Comparison of ENCODE assay signal across 8 cellular contexts in the genomic region with DNA sequence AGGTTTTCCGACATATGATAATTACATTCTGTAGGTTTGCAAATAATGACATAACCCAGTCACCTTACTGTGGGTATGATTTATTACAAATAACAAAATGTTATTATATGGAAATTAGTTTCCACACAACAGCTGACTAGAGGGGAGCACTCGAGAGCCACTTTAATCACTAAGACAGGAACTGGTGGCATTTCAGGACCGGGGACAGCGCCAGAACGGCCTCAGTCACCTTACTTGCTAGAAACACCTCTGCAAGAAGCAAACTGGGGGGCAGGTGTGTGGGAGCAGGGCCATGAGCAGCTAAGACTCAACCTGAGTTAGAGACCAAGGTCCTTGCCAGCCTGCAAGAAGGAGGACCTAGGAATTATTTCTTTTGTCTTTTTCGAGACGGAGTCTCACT.
A peak's percentile ranks its signal among the peaks of the same experiment; 100 is the strongest.
DNase-seq lines count a peak whose midpoint lies in the region; ATAC-seq and TF ChIP-seq lines count a peak whose summit lies in the region.

No MANE protein-coding gene starts in this region.

- H3K9me3 ChIP-seq in cardiac muscle cell (ENCODE audit: low read depth) (no peaks in the 10 kb centered on the region), right atrium auricular region (no peaks in the 10 kb centered on the region), testis (no peaks in the 10 kb centered on the region)

- WGBS in testis, 2 donors, result 58 to 67% methylated on average over 7 of the region's 7 CpGs

- TF ChIP-seq CTCF in cardiac muscle cell (IDR thresholded peaks at IDR 0.05; ENCODE audit: low read depth, low read length), result no peak
- TF ChIP-seq CTCF in right atrium auricular region (IDR thresholded peaks at IDR 0.05), result no peak
- TF ChIP-seq CTCF in testis (IDR thresholded peaks at IDR 0.05), result no peak

- DNase-seq in cardiac muscle cell (ENCODE audit: low read depth in 1 of 2, low spot score in 1 of 2) (peak; percentile 51 to 90), right atrium auricular region (ENCODE audit: low spot score) (no peak), glomerular visceral epithelial cell (ENCODE audit: extremely low spot score) (peak; percentile 12), testis (peak; percentile 22), NCI-H2107 (lab: John Stamatoyannopoulos, UW) (no peak)
- DNase-seq in activated CD4-positive, alpha-beta T cell treated with anti-CD3 and anti-CD28 coated beads, Interleukin-2, amount 50 U/mL, for 4 hours, result peak; percentile 4 to 10

- H3K4me1 ChIP-seq in cardiac muscle cell (ENCODE audit: low read depth) (no peaks in the 10 kb centered on the region), right atrium auricular region (peaks cover 0 to 6% of the 10 kb centered on the region in 2 donors), testis (no peaks in the 10 kb centered on the region)

- no peak for TF ChIP-seq POLR2A in testis (IDR thresholded peaks at IDR 0.05)

- H3K27me3 ChIP-seq in cardiac muscle cell (peaks cover 5% of the 10 kb centered on the region), right atrium auricular region (no peaks in the 10 kb centered on the region), testis (no peaks in the 10 kb centered on the region)

- no peak for ATAC-seq in GM19397 (IDR thresholded peaks at IDR 0.05; ENCODE audit: unreplicated experiment)
- no peak for ATAC-seq in HG03196 (IDR thresholded peaks at IDR 0.05; ENCODE audit: unreplicated experiment)

- H3K4me3 ChIP-seq in cardiac muscle cell (no peak overlapping the region), right atrium auricular region (no peak overlapping the region), testis (no peak overlapping the region)

- H3K27ac ChIP-seq in cardiac muscle cell (no peak overlapping the region), right atrium auricular region (no peak overlapping the region), testis (no peak overlapping the region)

- no peaks in the 10 kb centered on the region for H3K36me3 ChIP-seq in cardiac muscle cell
- H3K36me3 ChIP-seq in right atrium auricular region, result no peaks in the 10 kb centered on the region
- no peaks in the 10 kb centered on the region for H3K36me3 ChIP-seq in testis (ENCODE audit: low read depth, missing control alignments)

- intact Hi-C loops in testis (cut with DNase I; ENCODE audit: low total_unique reads), result no loop called here

Comparison
In these comparisons a context has a peak if more than half of its experiments do, and no peak if none do; other contexts are left out.
1. DNase-seq: peak in cardiac muscle cell (2 of 2), activated CD4-positive, alpha-beta T cell treated with anti-CD3 and anti-CD28 coated beads, Interleukin-2, amount 50 U/mL, for 4 hours (2 of 2), glomerular visceral epithelial cell (single experiment) and testis (single experiment); none in right atrium auricular region (single experiment) and NCI-H2107 (single experiment).